ENCODE assay signal across 15 cellular contexts in the genomic region with DNA sequence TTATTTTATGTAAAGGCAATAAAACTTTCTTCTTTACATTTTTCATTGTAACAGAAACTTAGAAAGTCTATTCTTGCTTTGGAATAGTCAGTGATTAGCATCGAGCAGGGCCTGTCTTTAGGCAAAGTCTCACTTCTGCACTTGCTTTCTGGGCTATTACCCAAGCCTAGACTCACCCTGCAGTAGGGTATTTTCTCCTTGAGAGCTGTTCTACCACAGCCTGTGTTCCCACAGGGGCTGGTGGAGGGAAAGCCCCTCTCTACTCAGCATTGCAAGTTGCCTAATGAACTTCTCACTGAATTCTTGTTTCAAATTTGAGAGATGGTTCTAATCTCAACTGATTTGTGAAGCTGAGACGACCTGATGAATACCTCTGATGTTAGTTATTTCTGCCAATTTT.
DNase-seq lines count a peak whose midpoint lies in the region; ATAC-seq and TF ChIP-seq lines count a peak whose summit lies in the region.
"Had no signal": no experiment of that assay in that cellular context is flagged by ENCODE, and none has a peak within 500 bp of the region (broad histone marks: within the 10 kb centered on the region; RNA-seq: fewer than 3 reads in every experiment).

No MANE protein-coding gene starts in this region.

- no peaks in the 10 kb centered on the region for H3F3A ChIP-seq in MM.1S (ENCODE audit: insufficient read depth, low read length)

- H3K27ac Mint-ChIP-seq in H9 = no peak overlapping the region
- H3K27ac Mint-ChIP-seq: activated CD4-positive, alpha-beta T cell treated with anti-CD3 and anti-CD28 coated beads, Interleukin-2, amount 10 ng/mL, durations not matched to agents 24 days and 14 days had no signal

- H3K27ac ChIP-seq in MM.1S (ENCODE audit: low read length) (no peak overlapping the region), right atrium auricular region (no peak overlapping the region), H9 (ENCODE audit: insufficient read length, low read depth, low read length) (no peak overlapping the region)
- H3K27ac ChIP-seq: tibial artery had no signal

- no peak overlapping the region for H2BK12ac ChIP-seq in H9 (ENCODE audit: insufficient read length, low read depth, low read length)

- H3K4me1 ChIP-seq in MM.1S (ENCODE audit: low read length) = peaks cover 18% of the 10 kb centered on the region
- no peaks in the 10 kb centered on the region for H3K4me1 ChIP-seq in right atrium auricular region
- H3K4me1 ChIP-seq in H9 (ENCODE audit: insufficient read depth, low read length) = peaks cover 6% of the 10 kb centered on the region; the same call in 1 of the 2 replicates
- H3K4me1 ChIP-seq: tibial artery had no signal

- no peak overlapping the region for H3K18ac ChIP-seq in H9 (ENCODE audit: insufficient read length, low read depth, low read length)

- peak; percentile 15 for DNase-seq in MM.1S
- DNase-seq in iPS-NIHi7 (ENCODE audit: extremely low spot score) = no peak
- DNase-seq in right atrium auricular region (ENCODE audit: low spot score) = no peak
- DNase-seq in H9 = no peak
- no peak for DNase-seq in dermis blood vessel endothelial cell
- DNase-seq: activated CD4-positive, alpha-beta T cell treated with anti-CD3 and anti-CD28 coated beads, Interleukin-2, amount 10 ng/mL, durations not matched to agents 24 days and 14 days; activated gamma-delta T cell; central memory CD4-positive, alpha-beta T cell; EL; NCI-H1105; NCI-H82; tibial artery had no signal

- no peak overlapping the region for H3T11ph ChIP-seq in H9 (ENCODE audit: low read length)

- no peaks in the 10 kb centered on the region for H3K36me3 ChIP-seq in MM.1S (replicated peaks; ENCODE audit: insufficient read depth, low read length)
- no peaks in the 10 kb centered on the region for H3K36me3 ChIP-seq in right atrium auricular region
- H3K36me3 ChIP-seq: tibial artery had no signal

- H4K20me1 ChIP-seq in MM.1S (ENCODE audit: insufficient read depth, low read length) (no peaks in the 10 kb centered on the region), H9 (ENCODE audit: control insufficient read depth, insufficient read depth, insufficient read length) (no peaks in the 10 kb centered on the region)

- H3K9ac ChIP-seq in MM.1S (ENCODE audit: low read length) = no peak overlapping the region
- no peak overlapping the region for H3K9ac ChIP-seq in H9 (ENCODE audit: extremely low read depth, insufficient read length, low read length)

- H2BK15ac ChIP-seq in H9 (ENCODE audit: low read depth, low read length) = no peak overlapping the region

- H3K4ac ChIP-seq in H9 (ENCODE audit: low read depth, low read length) = no peak overlapping the region

- H2AK5ac ChIP-seq in H9 (ENCODE audit: insufficient read length, low read length) = no peak overlapping the region

- no peak overlapping the region for H3K23ac ChIP-seq in H9 (ENCODE audit: insufficient read length, low read depth, low read length)

- no peaks in the 10 kb centered on the region for H3K27me3 ChIP-seq in MM.1S (replicated peaks; ENCODE audit: insufficient read depth, low read length)
- no peaks in the 10 kb centered on the region for H3K27me3 ChIP-seq in right atrium auricular region
- H3K27me3 ChIP-seq in H9 (ENCODE audit: insufficient read depth, low read length) = no peaks in the 10 kb centered on the region
- H3K27me3 ChIP-seq: tibial artery had no signal

- no peak overlapping the region for H2BK5ac ChIP-seq in H9 (ENCODE audit: insufficient read length, low read length)

- no peak overlapping the region for H3K4me3 Mint-ChIP-seq in H9
- H3K4me3 Mint-ChIP-seq: activated CD4-positive, alpha-beta T cell treated with anti-CD3 and anti-CD28 coated beads, Interleukin-2, amount 10 ng/mL, durations not matched to agents 24 days and 14 days had no signal

- H3K79me2 ChIP-seq in MM.1S (ENCODE audit: low read length) (no peaks in the 10 kb centered on the region), H9 (ENCODE audit: insufficient read depth, low read length) (no peaks in the 10 kb centered on the region)

- no peak for TF ChIP-seq POLR2A in GM18505 (IDR thresholded peaks at IDR 0.05; ENCODE audit: borderline replicate concordance, extremely low read depth, insufficient read depth, insufficient read length)

- H3K4me2 ChIP-seq in MM.1S (ENCODE audit: low read depth, low read length) (no peak overlapping the region), H9 (ENCODE audit: insufficient read depth, insufficient read length, low read length) (no peak overlapping the region)

- no peak overlapping the region for H4K5ac ChIP-seq in H9 (ENCODE audit: insufficient read length, low read depth, low read length)

- no peak overlapping the region for H2BK20ac ChIP-seq in H9 (ENCODE audit: low read depth, low read length, poor library complexity, severe bottlenecking)

- no peaks in the 10 kb centered on the region for H3K36me3 Mint-ChIP-seq in H9 (ENCODE audit: insufficient read depth in 1 of 3, low read depth in 3 of 3)

- no peaks in the 10 kb centered on the region for H3K9me2 ChIP-seq in MM.1S (replicated peaks; ENCODE audit: insufficient read depth, low read length)

- TF ChIP-seq CTCF in MM.1S (IDR thresholded peaks at IDR 0.05; ENCODE audit: low read length) (no peak), right atrium auricular region (IDR thresholded peaks at IDR 0.05) (no peak), H9 (conservative IDR thresholded peaks at IDR 0.05) (no peak)

- no CpG with 5 or more reads among the region's 2 CpGs for WGBS in H9 (ENCODE audit: extremely low coverage, insufficient read length, low lambda C conversion rate)

- no peaks in the 10 kb centered on the region for H3K79me1 ChIP-seq in H9 (ENCODE audit: insufficient read depth, low read depth, low read length, poor library complexity, severe bottlenecking)

- ATAC-seq in GM18505 (IDR thresholded peaks at IDR 0.05; ENCODE audit: unreplicated experiment) (peak; percentile 98), GM21367 (IDR thresholded peaks at IDR 0.05; ENCODE audit: unreplicated experiment) (peak; percentile 80), HG02970 (IDR thresholded peaks at IDR 0.05; ENCODE audit: low FRiP score, unreplicated experiment) (peak; percentile 61)

- H4K8ac ChIP-seq in H9 (replicated peaks; ENCODE audit: insufficient read length, low read depth, low read length) = no peak overlapping the region

- H4K91ac ChIP-seq in H9 (ENCODE audit: insufficient read length, low read depth, low read length) = no peak overlapping the region

- H2BK120ac ChIP-seq in H9 (ENCODE audit: low read depth, low read length, poor library complexity, severe bottlenecking) = no peak overlapping the region

- H3K9me3 ChIP-seq in MM.1S (replicated peaks; ENCODE audit: insufficient read depth, low read length) (no peaks in the 10 kb centered on the region), right atrium auricular region (no peaks in the 10 kb centered on the region), H9 (ENCODE audit: control insufficient read depth, low read depth, low read length) (no peaks in the 10 kb centered on the region)
- H3K9me3 ChIP-seq: tibial artery had no signal

- H3K23me2 ChIP-seq in H9 (ENCODE audit: insufficient read length, low read depth, low read length, poor library complexity, severe bottlenecking) = no peaks in the 10 kb centered on the region

- H2AFZ ChIP-seq in MM.1S (ENCODE audit: low read length) = no peak overlapping the region
- H2AFZ ChIP-seq in H9 (ENCODE audit: low read length) = no peak overlapping the region

- H3K14ac ChIP-seq in H9 (ENCODE audit: insufficient read depth, low read length) = no peak overlapping the region

- H3K56ac ChIP-seq in H9 (ENCODE audit: insufficient read length, low read depth, low read length) = no peak overlapping the region

- H3K9me3 Mint-ChIP-seq in H9 = no peaks in the 10 kb centered on the region; a peak in 2 of 5 replicates
- H3K9me3 Mint-ChIP-seq: activated CD4-positive, alpha-beta T cell treated with anti-CD3 and anti-CD28 coated beads, Interleukin-2, amount 10 ng/mL, durations not matched to agents 24 days and 14 days had no signal

- H3K4me3 ChIP-seq in MM.1S (ENCODE audit: low read length) (no peak overlapping the region), right atrium auricular region (no peak overlapping the region)
- H3K4me3 ChIP-seq: tibial artery had no signal

- peaks cover 31 to 34% of the 10 kb centered on the region in 2 experiments for H3K4me1 Mint-ChIP-seq in H9
- H3K4me1 Mint-ChIP-seq: activated CD4-positive, alpha-beta T cell treated with anti-CD3 and anti-CD28 coated beads, Interleukin-2, amount 10 ng/mL, durations not matched to agents 24 days and 14 days had no signal

- H3K27me3 Mint-ChIP-seq in H9 (ENCODE audit: low read depth) = peaks cover 2% of the 10 kb centered on the region; the same call in 1 of the 2 replicates
- H3K27me3 Mint-ChIP-seq: activated CD4-positive, alpha-beta T cell treated with anti-CD3 and anti-CD28 coated beads, Interleukin-2, amount 10 ng/mL, durations not matched to agents 24 days and 14 days had no signal
